ENCODE assay signal across 9 cellular contexts in genomic region chr9:112601-113467, GRCh38. TPM values are rescaled to one million over a fixed set of nuclear protein-coding genes. Genes with fewer than 3 reads are reported as not detected.
DNase-seq lines count a peak whose midpoint lies in the region; ATAC-seq and TF ChIP-seq lines count a peak whose summit lies in the region.
"Not testable (repeated sequence)": the region's sequence is repeated elsewhere in the genome, so short reads cannot be mapped to it uniquely, and the experiment has no call there.
"Had no signal": no experiment of that assay in that cellular context is flagged by ENCODE, and none has a peak within 500 bp of the region (broad histone marks: within the 10 kb centered on the region; RNA-seq: fewer than 3 reads in every experiment).

No MANE protein-coding gene starts in this region.

- intact Hi-C loops in esophagus muscularis mucosa (cut with DNase I); psoas muscle (cut with DNase I); upper lobe of right lung (cut with DNase I): not testable (repeated sequence)

- H3K27ac ChIP-seq in WERI-Rb-1, result peak overlapping the region; percentile 69; the same call in 1 of the 2 replicates
- not testable (repeated sequence) for H3K27ac ChIP-seq in esophagus muscularis mucosa (replicated peaks in 1 of 4); mesodermal cell (ENCODE audit: low read depth, low read length, severe bottlenecking); psoas muscle; upper lobe of right lung

- H3K27ac Mint-ChIP-seq in IgD-negative memory B cell, result peak overlapping the region; percentile 73 to 87 (median 73)
- H3K27ac Mint-ChIP-seq in activated naive CD8-positive, alpha-beta T cell, result not testable (repeated sequence)

- H3K36me3 Mint-ChIP-seq in IgD-negative memory B cell; activated naive CD8-positive, alpha-beta T cell: not testable (repeated sequence)

- peaks cover 5 to 12% (median 6%) of the 10 kb centered on the region in 3 donors for H3K4me1 Mint-ChIP-seq in IgD-negative memory B cell
- peaks cover 22% of the 10 kb centered on the region for H3K4me1 Mint-ChIP-seq in activated naive CD8-positive, alpha-beta T cell (ENCODE audit: low read depth)

- ATAC-seq in psoas muscle, result peak in 3 of 4 donors; percentile 3 to 35 (median 13)
- ATAC-seq in upper lobe of right lung, result peak; percentile 17

- peaks cover 40% of the 10 kb centered on the region for H3K27me3 Mint-ChIP-seq in IgD-negative memory B cell
- peaks cover 26% of the 10 kb centered on the region for H3K27me3 Mint-ChIP-seq in activated naive CD8-positive, alpha-beta T cell

- TF ChIP-seq CTCF in GM10248 (IDR thresholded peaks at IDR 0.05; ENCODE audit: control extremely low read depth, extremely low read depth, low read depth, missing control alignments); WERI-Rb-1 (IDR thresholded peaks at IDR 0.05; ENCODE audit: low read depth, low read length); esophagus muscularis mucosa (IDR thresholded peaks at IDR 0.05); psoas muscle (IDR thresholded peaks at IDR 0.05); upper lobe of right lung (IDR thresholded peaks at IDR 0.05): not testable (repeated sequence)

- WGBS in esophagus muscularis mucosa, result 12% methylated on average over 23 of the region's 54 CpGs
- 0 to 4% methylated on average over 6 to 8 of the region's 54 CpGs for WGBS in mesodermal cell (ENCODE audit: insufficient coverage in 2 of 2), 2 experiments
- 9 to 11% (median 11%) methylated on average over 28 to 48 of the region's 54 CpGs for WGBS in psoas muscle, 3 donors

- H3K4me3 ChIP-seq in WERI-Rb-1 (ENCODE audit: low read depth, low read length) (peak overlapping the region; percentile 67), esophagus muscularis mucosa (peak overlapping the region in 3 of 4 donors; percentile 47 to 50 (median 48)), mesodermal cell (ENCODE audit: extremely low read depth, insufficient read depth, low read length, poor library complexity, severe bottlenecking) (peak overlapping the region; percentile 28), psoas muscle (peak overlapping the region; percentile 62)
- not testable (repeated sequence) for H3K4me3 ChIP-seq in upper lobe of right lung

- peaks cover 8 to 34% (median 28%) of the 10 kb centered on the region in 4 donors for H3K4me1 ChIP-seq in esophagus muscularis mucosa
- H3K4me1 ChIP-seq in mesodermal cell (ENCODE audit: control insufficient read depth, insufficient read depth, low read length, poor library complexity, severe bottlenecking); psoas muscle: not testable (repeated sequence)
- H3K4me1 ChIP-seq in upper lobe of right lung, result peaks cover 10% of the 10 kb centered on the region

- not testable (repeated sequence) for TF ChIP-seq POLR2A in esophagus muscularis mucosa (IDR thresholded peaks at IDR 0.05; ENCODE audit: low read depth)

- not testable (repeated sequence) for TF ChIP-seq EP300 in esophagus muscularis mucosa (IDR thresholded peaks at IDR 0.05)

- H3K27me3 ChIP-seq in WERI-Rb-1 (ENCODE audit: insufficient read depth, low read depth, severe bottlenecking), result not testable (repeated sequence)
- peaks cover 5 to 82% (median 36%) of the 10 kb centered on the region in 4 donors for H3K27me3 ChIP-seq in esophagus muscularis mucosa
- peaks cover 3 to 69% (median 12%) of the 10 kb centered on the region in 3 donors for H3K27me3 ChIP-seq in psoas muscle (ENCODE audit: insufficient read depth in 3 of 3, low read length in 2 of 3)
- peaks cover 69% of the 10 kb centered on the region for H3K27me3 ChIP-seq in upper lobe of right lung

- H3K36me3 ChIP-seq in WERI-Rb-1; esophagus muscularis mucosa; mesodermal cell (ENCODE audit: control insufficient read depth, insufficient read depth, low read length); psoas muscle (ENCODE audit: insufficient read depth in 1 of 2, low read depth in 1 of 2); upper lobe of right lung: not testable (repeated sequence)

- not testable (repeated sequence) for H3K9me3 Mint-ChIP-seq in IgD-negative memory B cell; activated naive CD8-positive, alpha-beta T cell (ENCODE audit: low read depth)

- POLR2A ChIA-PET in GM10248 (lab: Yijun Ruan, JAX), result not testable (repeated sequence)

- H3K9me3 ChIP-seq in WERI-Rb-1 (ENCODE audit: severe bottlenecking); esophagus muscularis mucosa; mesodermal cell (ENCODE audit: control insufficient read depth, low read length); psoas muscle; upper lobe of right lung: not testable (repeated sequence)

- peak overlapping the region in 3 of 4 donors; percentile 45 to 72 (median 65) for H3K4me3 Mint-ChIP-seq in IgD-negative memory B cell
- H3K4me3 Mint-ChIP-seq in activated naive CD8-positive, alpha-beta T cell, result peak overlapping the region; percentile 55

- CTCF ChIA-PET in GM10248 (lab: Yijun Ruan, JAX), result not testable (repeated sequence)

- peak; percentile 0 for DNase-seq in GM10248 (ENCODE audit: extremely low spot score)
- not testable (repeated sequence) for DNase-seq in WERI-Rb-1; esophagus muscularis mucosa (ENCODE audit: extremely low spot score); psoas muscle; upper lobe of right lung

RNA-seq across cellular contexts. Expression of gene FOXD4, which starts 5.4 kb away (rescaled TPM):
- not detected for polyA plus RNA-seq in IgD-negative memory B cell
- total RNA-seq in esophagus muscularis mucosa, result under 1 TPM; 0.32 to 0.42 (median 0.37) TPM
- polyA plus RNA-seq in mesodermal cell (2013, experiment 1 of 2), result not detected
- not detected for polyA plus RNA-seq in mesodermal cell (2013, experiment 2 of 2)
- under 1 TPM; 0.13 to 0.27 (median 0.17) TPM for total RNA-seq in psoas muscle
- polyA plus RNA-seq in psoas muscle, result under 1 TPM; 0.15 to 0.66 (median 0.25) TPM
- total RNA-seq in upper lobe of right lung, result 0.75 TPM
- total RNA-seq: H4 had no signal
